20 cellular contexts compared by ENCODE assay signal in genomic region chr15:80732148-80732547, GRCh38. TPM values are rescaled to one million over a fixed set of nuclear protein-coding genes. Genes with fewer than 3 reads are reported as not detected.
"Had no signal": no experiment of that assay in that cellular context is flagged by ENCODE, and none has a peak within 500 bp of the region (broad histone marks: within the 10 kb centered on the region; RNA-seq: fewer than 3 reads in every experiment).

No MANE protein-coding gene starts in this region.

- H3K4me1 ChIP-seq: ascending aorta, breast epithelium, gastrocnemius medialis, right lobe of liver had no signal

- H3K4me1 Mint-ChIP-seq: naive thymus-derived CD4-positive, alpha-beta T cell; stimulated activated naive B cell treated with anti-CD40 and anti-IgM and Interleukin-4, amounts not matched to agents 10 μg/mL and 1 μg/mL and 100 μg/mL, for 72 hours; T-cell had no signal

- H3K36me3 ChIP-seq: ascending aorta, breast epithelium, gastrocnemius medialis, heart right ventricle, ovary, right lobe of liver had no signal

- H3K9ac ChIP-seq: SK-N-SH had no signal

- H3K4me3 ChIP-seq: ascending aorta, breast epithelium, gastrocnemius medialis, heart right ventricle, ovary, psoas muscle, right lobe of liver had no signal

- H3K9me3 Mint-ChIP-seq: activated CD4-positive, alpha-beta T cell treated with anti-CD3 and anti-CD28 coated beads, Interleukin-2, amount 10 ng/mL, durations not matched to agents 7 days and 5 days; naive thymus-derived CD4-positive, alpha-beta T cell; stimulated activated naive B cell treated with anti-CD40 and anti-IgM and Interleukin-4, amounts not matched to agents 10 μg/mL and 1 μg/mL and 100 μg/mL, for 72 hours; T-cell had no signal

- H3K27me3 Mint-ChIP-seq: activated CD4-positive, alpha-beta T cell treated with anti-CD3 and anti-CD28 coated beads, Interleukin-2, amount 10 ng/mL, durations not matched to agents 7 days and 5 days; naive thymus-derived CD4-positive, alpha-beta T cell; stimulated activated naive B cell treated with anti-CD40 and anti-IgM and Interleukin-4, amounts not matched to agents 10 μg/mL and 1 μg/mL and 100 μg/mL, for 72 hours; T-cell had no signal

- H3K4me3 Mint-ChIP-seq: activated CD4-positive, alpha-beta T cell treated with anti-CD3 and anti-CD28 coated beads, Interleukin-2, amount 10 ng/mL, durations not matched to agents 7 days and 5 days; activated CD8-positive, alpha-beta T cell treated with anti-CD3 and anti-CD28 coated beads, Interleukin-2, amount 10 ng/mL, durations not matched to agents 7 days and 5 days; endodermal cell; naive thymus-derived CD4-positive, alpha-beta T cell; stimulated activated naive B cell treated with anti-CD40 and anti-IgM and Interleukin-4, amounts not matched to agents 10 μg/mL and 1 μg/mL and 100 μg/mL, for 72 hours; T-cell had no signal

- H3K9me3 ChIP-seq: ascending aorta, breast epithelium, gastrocnemius medialis, heart right ventricle, ovary, psoas muscle, right lobe of liver, SK-N-SH had no signal

- DNase-seq: activated CD4-positive, alpha-beta T cell treated with anti-CD3 and anti-CD28 coated beads, Interleukin-2, amount 10 ng/mL, durations not matched to agents 7 days and 5 days; activated CD8-positive, alpha-beta T cell treated with anti-CD3 and anti-CD28 coated beads, Interleukin-2, amount 10 ng/mL, durations not matched to agents 7 days and 5 days; activated effector memory CD4-positive, alpha-beta T cell treated with Interleukin-2 at 50 U/mL for 16 hours; activated naive CD4-positive, alpha-beta T cell treated with anti-CD3 and anti-CD28 coated beads, Interleukin-2, amount 50 U/mL, for 16 hours; activated T-cell treated with anti-CD3 and anti-CD28 coated beads, Interleukin-2, amount 50 U/mL, for 48 hours; endodermal cell; gastrocnemius medialis; heart right ventricle; mesenchymal stem cell; naive thymus-derived CD4-positive, alpha-beta T cell; ovary; psoas muscle; right lobe of liver; SK-N-SH; stimulated activated CD4-positive, alpha-beta T cell treated with anti-CD3 and anti-CD28 coated beads, Interleukin-4, amount 100 ng/mL, for 4 hours; stimulated activated naive B cell treated with anti-CD40 and anti-IgM and Interleukin-4, amounts not matched to agents 10 μg/mL and 1 μg/mL and 100 μg/mL, for 72 hours; T-cell had no signal

- H3K27ac Mint-ChIP-seq: activated CD4-positive, alpha-beta T cell treated with anti-CD3 and anti-CD28 coated beads, Interleukin-2, amount 10 ng/mL, durations not matched to agents 7 days and 5 days; activated CD8-positive, alpha-beta T cell treated with anti-CD3 and anti-CD28 coated beads, Interleukin-2, amount 10 ng/mL, durations not matched to agents 7 days and 5 days; endodermal cell; naive thymus-derived CD4-positive, alpha-beta T cell; stimulated activated naive B cell treated with anti-CD40 and anti-IgM and Interleukin-4, amounts not matched to agents 10 μg/mL and 1 μg/mL and 100 μg/mL, for 72 hours; T-cell had no signal

- ATAC-seq: activated CD8-positive, alpha-beta T cell treated with anti-CD3 and anti-CD28 coated beads, Interleukin-2, amount 10 ng/mL, durations not matched to agents 7 days and 5 days; gastrocnemius medialis; naive thymus-derived CD4-positive, alpha-beta T cell; psoas muscle; right lobe of liver; stimulated activated naive B cell treated with anti-CD40 and anti-IgM and Interleukin-4, amounts not matched to agents 10 μg/mL and 1 μg/mL and 100 μg/mL, for 72 hours; T-cell had no signal

- H3K36me3 Mint-ChIP-seq: stimulated activated naive B cell treated with anti-CD40 and anti-IgM and Interleukin-4, amounts not matched to agents 10 μg/mL and 1 μg/mL and 100 μg/mL, for 72 hours; T-cell had no signal

- H3K27me3 ChIP-seq: ascending aorta, breast epithelium, gastrocnemius medialis, heart right ventricle, ovary, right lobe of liver had no signal

- H3K27ac ChIP-seq: ascending aorta, breast epithelium, epithelial cell of prostate, gastrocnemius medialis, ovary, psoas muscle, right lobe of liver had no signal

- H3K4me2 ChIP-seq: SK-N-SH had no signal

RNA-seq across cellular contexts. Expression of gene CEMIP, which starts 47.0 kb away (rescaled TPM):
- total RNA-seq: activated CD4-positive, alpha-beta T cell treated with anti-CD3 and anti-CD28 coated beads, Interleukin-2, amount 10 ng/mL, durations not matched to agents 7 days and 5 days; activated CD8-positive, alpha-beta T cell treated with anti-CD3 and anti-CD28 coated beads, Interleukin-2, amount 10 ng/mL, durations not matched to agents 7 days and 5 days; ascending aorta; naive thymus-derived CD4-positive, alpha-beta T cell had no signal
